ENCODE assay signal across 18 cellular contexts in the genomic region with DNA sequence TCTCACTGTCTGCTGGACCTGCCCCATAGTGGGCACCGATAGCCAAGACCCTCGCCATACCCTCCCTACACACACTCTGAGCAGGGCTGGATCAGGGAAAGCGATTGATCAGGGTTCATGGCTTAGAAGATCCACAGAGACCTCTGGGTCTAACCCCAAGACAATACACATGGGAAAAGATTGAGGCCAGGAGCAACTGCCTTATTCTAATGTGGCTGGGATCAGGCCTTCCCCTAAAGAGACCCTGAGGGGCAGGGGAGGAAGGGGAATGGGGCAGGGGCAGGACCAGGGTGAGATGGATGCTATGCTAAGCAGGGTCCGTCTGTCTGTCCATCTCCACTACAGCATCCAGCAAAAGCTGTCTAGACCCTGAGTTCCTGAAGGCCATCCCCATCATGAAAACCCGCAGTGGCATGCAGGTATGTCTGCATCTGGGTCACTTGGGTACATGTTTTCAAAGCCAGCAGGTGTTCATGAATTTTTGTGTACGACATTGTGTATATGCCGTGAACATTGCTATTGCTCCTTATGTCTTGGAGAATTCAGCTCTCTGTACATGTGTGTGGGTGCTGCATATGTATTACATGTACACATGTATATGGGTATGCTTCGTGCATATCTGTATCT. TPM values are rescaled to one million over a fixed set of nuclear protein-coding genes. Genes with fewer than 3 reads are reported as not detected.
DNase-seq lines count a peak whose midpoint lies in the region; ATAC-seq and TF ChIP-seq lines count a peak whose summit lies in the region.
"Had no signal": no experiment of that assay in that cellular context is flagged by ENCODE, and none has a peak within 500 bp of the region (broad histone marks: within the 10 kb centered on the region; RNA-seq: fewer than 3 reads in every experiment).

No MANE protein-coding gene starts in this region.

- peaks cover 0 to 3% (median 0%) of the 10 kb centered on the region in 7 donors for H3K9me3 Mint-ChIP-seq in CD4-positive, CD25-positive, alpha-beta regulatory T cell
- H3K9me3 Mint-ChIP-seq in endodermal cell, result no peaks in the 10 kb centered on the region
- H3K9me3 Mint-ChIP-seq: CD8-positive, alpha-beta memory T cell had no signal

- no peaks in the 10 kb centered on the region for H3K79me2 ChIP-seq in KMS-11 (ENCODE audit: insufficient read depth, low read depth)

- H3K27me3 Mint-ChIP-seq in CD4-positive, CD25-positive, alpha-beta regulatory T cell, result no peaks in the 10 kb centered on the region
- peaks cover 4% of the 10 kb centered on the region for H3K27me3 Mint-ChIP-seq in endodermal cell (ENCODE audit: insufficient read depth)
- H3K27me3 Mint-ChIP-seq: CD8-positive, alpha-beta memory T cell had no signal

- no peak overlapping the region for H3K4me3 ChIP-seq in CD4-positive, CD25-positive, alpha-beta regulatory T cell (ENCODE audit: low read depth, low read length)
- H3K4me3 ChIP-seq in KMS-11 (IDR thresholded peaks at IDR 0.05; ENCODE audit: insufficient read depth, low read depth, low read length), result no peak overlapping the region
- H3K4me3 ChIP-seq in endodermal cell (ENCODE audit: low read length), result no peak overlapping the region
- H3K4me3 ChIP-seq in thoracic aorta, result no peak overlapping the region
- H3K4me3 ChIP-seq: GM12878, Peyer's patch, SK-N-MC had no signal

- peaks cover 5% of the 10 kb centered on the region for H3K4me1 ChIP-seq in CD4-positive, CD25-positive, alpha-beta regulatory T cell (ENCODE audit: control insufficient read depth, insufficient read depth, low read length, poor library complexity, severe bottlenecking)
- no peaks in the 10 kb centered on the region for H3K4me1 ChIP-seq in KMS-11 (ENCODE audit: low read depth, poor library complexity, severe bottlenecking)
- H3K4me1 ChIP-seq in endodermal cell (ENCODE audit: control insufficient read depth, insufficient read depth, low read length), result no peaks in the 10 kb centered on the region
- H3K4me1 ChIP-seq in thoracic aorta (ENCODE audit: control insufficient read depth in 1 of 2, low read depth in 2 of 2), result peaks cover 20 to 41% of the 10 kb centered on the region in 2 donors
- H3K4me1 ChIP-seq: Peyer's patch had no signal

- WGBS in endodermal cell (ENCODE audit: insufficient coverage in 1 of 2, insufficient read length in 1 of 2), 2 experiments, result 91 to 93% methylated on average over 7 to 8 of the region's 8 CpGs

- peak; percentile 29; the same call in 1 of the 2 replicates for TF ChIP-seq CTCF in KMS-11 (conservative IDR thresholded peaks at IDR 0.05; ENCODE audit: low read depth, low read length)
- peak; percentile 12 for TF ChIP-seq CTCF in endodermal cell (conservative IDR thresholded peaks at IDR 0.05)
- no peak for TF ChIP-seq CTCF in thoracic aorta (IDR thresholded peaks at IDR 0.05)

- no peaks in the 10 kb centered on the region for H3K36me3 ChIP-seq in CD4-positive, CD25-positive, alpha-beta regulatory T cell (ENCODE audit: control insufficient read depth, insufficient read depth, low read length)
- H3K36me3 ChIP-seq in KMS-11 (ENCODE audit: insufficient read depth) (no peaks in the 10 kb centered on the region), endodermal cell (ENCODE audit: control insufficient read depth, insufficient read depth, low read length) (peaks cover 38% of the 10 kb centered on the region), thoracic aorta (peaks cover 77% of the 10 kb centered on the region)

- no peak for ATAC-seq in CD4-positive, CD25-positive, alpha-beta regulatory T cell (ENCODE audit: low read depth in 2 of 2)
- ATAC-seq in thoracic aorta (ENCODE audit: insufficient number of reproducible peaks, low FRiP score, low read depth), result no peak
- ATAC-seq: Right ventricle myocardium inferior had no signal

- H3K9ac ChIP-seq in KMS-11 (no peak overlapping the region), endodermal cell (ENCODE audit: extremely low read depth, low read length, poor library complexity, severe bottlenecking) (no peak overlapping the region)

- H3K27me3 ChIP-seq in CD4-positive, CD25-positive, alpha-beta regulatory T cell (ENCODE audit: control insufficient read depth, insufficient read depth, low read length), result no peaks in the 10 kb centered on the region
- H3K27me3 ChIP-seq in KMS-11 (ENCODE audit: insufficient read depth, low read depth), result no peaks in the 10 kb centered on the region
- H3K27me3 ChIP-seq in endodermal cell (ENCODE audit: control insufficient read depth, insufficient read depth, low read length, poor library complexity, severe bottlenecking), result no peaks in the 10 kb centered on the region
- H3K27me3 ChIP-seq in thoracic aorta (replicated peaks; ENCODE audit: insufficient read depth), result no peaks in the 10 kb centered on the region
- H3K27me3 ChIP-seq: Peyer's patch had no signal

- DNase-seq in CD4-positive, CD25-positive, alpha-beta regulatory T cell, result no peak
- DNase-seq in endodermal cell, result no peak
- no peak for DNase-seq in thoracic aorta (ENCODE audit: low spot score)
- DNase-seq in GM03348 (ENCODE audit: low spot score), result no peak
- no peak for DNase-seq in head of caudate nucleus
- no peak for DNase-seq in NCI-H1092 treated with DMSO at 0.1 percent for 48 hours (lab: John Stamatoyannopoulos, UW)
- DNase-seq: CD8-positive, alpha-beta memory T cell; DMS79 treated with DMSO at 0.1 percent for 48 hours; KG1; NCI-H1092; NCI-H2081 treated with DMSO at 0.1 percent for 48 hours; NCI-H510A; NCI-H774; Peyer's patch had no signal

- intact Hi-C loops in head of caudate nucleus (cut with DNase I), result no loop called here

- peaks cover under 1 to 18% (median 4%) of the 10 kb centered on the region in 4 donors for H3K4me1 Mint-ChIP-seq in CD4-positive, CD25-positive, alpha-beta regulatory T cell
- no peaks in the 10 kb centered on the region for H3K4me1 Mint-ChIP-seq in endodermal cell

- H3K27ac Mint-ChIP-seq in CD4-positive, CD25-positive, alpha-beta regulatory T cell, result peak overlapping the region in 2 of 3 donors; percentile 5 to 68
- H3K27ac Mint-ChIP-seq in endodermal cell, result no peak overlapping the region

- H4K20me1 ChIP-seq in KMS-11 (ENCODE audit: insufficient read depth), result no peaks in the 10 kb centered on the region

- no peak overlapping the region for H3K27ac ChIP-seq in CD4-positive, CD25-positive, alpha-beta regulatory T cell (ENCODE audit: insufficient read depth, low read length, poor library complexity, severe bottlenecking)
- no peak overlapping the region for H3K27ac ChIP-seq in KMS-11
- no peak overlapping the region for H3K27ac ChIP-seq in endodermal cell (ENCODE audit: low read depth, low read length)
- peak overlapping the region; percentile 80 to 86 for H3K27ac ChIP-seq in thoracic aorta
- H3K27ac ChIP-seq: Peyer's patch, SK-N-MC had no signal

- H3K4me2 ChIP-seq in KMS-11, result no peak overlapping the region

- no peaks in the 10 kb centered on the region for H3K9me3 ChIP-seq in CD4-positive, CD25-positive, alpha-beta regulatory T cell (ENCODE audit: control insufficient read depth in 2 of 2, low read length in 2 of 2)
- H3K9me3 ChIP-seq in endodermal cell (ENCODE audit: control insufficient read depth, low read length) (no peaks in the 10 kb centered on the region), thoracic aorta (no peaks in the 10 kb centered on the region)
- H3K9me3 ChIP-seq: Peyer's patch had no signal

- H2AFZ ChIP-seq in KMS-11 (ENCODE audit: low read depth), result no peak overlapping the region

- no peak overlapping the region for H3K4me3 Mint-ChIP-seq in CD4-positive, CD25-positive, alpha-beta regulatory T cell
- no peak overlapping the region for H3K4me3 Mint-ChIP-seq in endodermal cell
- H3K4me3 Mint-ChIP-seq: CD8-positive, alpha-beta memory T cell had no signal

- H3K36me3 Mint-ChIP-seq in CD4-positive, CD25-positive, alpha-beta regulatory T cell, result no peaks in the 10 kb centered on the region
- peaks cover 15% of the 10 kb centered on the region for H3K36me3 Mint-ChIP-seq in endodermal cell (ENCODE audit: low read depth)

RNA-seq across cellular contexts. Expression of gene RELT, which starts 15.3 kb away (rescaled TPM):
- total RNA-seq in CD4-positive, CD25-positive, alpha-beta regulatory T cell, result 117 TPM
- 1 to 10 TPM; 2.0 to 3.3 (median 2.9) TPM for polyA plus RNA-seq in CD4-positive, CD25-positive, alpha-beta regulatory T cell
- 1 to 10 TPM; 6.9 to 8.9 TPM for total RNA-seq in endodermal cell
- polyA plus RNA-seq in endodermal cell (2013, experiment 1 of 2), result 7.8 TPM
- polyA plus RNA-seq in endodermal cell (2013, experiment 2 of 2), result 8.4 TPM
- total RNA-seq in thoracic aorta, result 10 to 100 TPM in 1 of 2 donors, 1 to 10 TPM in 1; 6.5 to 14.2 TPM

RNA-seq across cellular contexts. Expression of gene ARHGEF17, which starts 52.8 kb away (rescaled TPM):
- total RNA-seq in CD4-positive, CD25-positive, alpha-beta regulatory T cell, result 0.47 TPM
- not detected for polyA plus RNA-seq in CD4-positive, CD25-positive, alpha-beta regulatory T cell
- total RNA-seq in endodermal cell, result 10 to 100 TPM; 31.0 to 39.0 TPM
- 52.4 TPM for polyA plus RNA-seq in endodermal cell (2013, experiment 1 of 2)
- polyA plus RNA-seq in endodermal cell (2013, experiment 2 of 2), result 45.3 TPM
- 100 to 1,000 TPM; 244 to 308 TPM for total RNA-seq in thoracic aorta
- total RNA-seq: CD8-positive, alpha-beta memory T cell had no signal
- polyA plus RNA-seq: CD8-positive, alpha-beta memory T cell had no signal

Comparison
In these comparisons a context has a peak if more than half of its experiments do, and no peak if none do; other contexts are left out.
1. H3K27ac ChIP-seq: peak in thoracic aorta (2 of 2); none in CD4-positive, CD25-positive, alpha-beta regulatory T cell (single experiment), KMS-11 (single experiment) and endodermal cell (single experiment).
2. RNA of gene ARHGEF17, which starts 52.8 kb away (total RNA-seq): 244 to 308 TPM in thoracic aorta and 31.0 to 39.0 TPM in endodermal cell; 0.47 TPM in CD4-positive, CD25-positive, alpha-beta regulatory T cell (single experiment); every median in the first group is over 10 times any median in the second.